ENCODE assay signal across 31 cellular contexts in the genomic region with DNA sequence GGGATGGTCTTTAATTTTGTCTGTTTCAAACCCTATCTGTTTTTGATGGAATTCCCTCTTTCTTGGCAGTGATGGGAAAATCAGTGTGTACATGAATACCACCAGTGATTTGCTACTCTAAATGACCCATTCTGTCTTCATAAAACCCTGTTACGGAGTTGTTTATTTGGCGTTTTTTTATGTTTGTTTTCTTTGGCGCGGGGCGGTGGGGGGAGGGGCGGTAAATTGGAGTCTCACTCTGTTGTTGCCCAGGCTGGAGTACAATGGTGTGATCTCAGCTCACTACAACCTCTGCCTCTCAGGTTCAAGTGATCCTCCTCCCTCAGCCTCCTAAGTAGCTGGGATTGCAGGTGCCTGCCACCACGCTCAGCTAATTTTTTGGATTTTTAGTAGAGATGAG.
"Had no signal": no experiment of that assay in that cellular context is flagged by ENCODE, and none has a peak within 500 bp of the region (broad histone marks: within the 10 kb centered on the region; RNA-seq: fewer than 3 reads in every experiment).

No MANE protein-coding gene starts in this region.

- H3K27ac ChIP-seq: ascending aorta, breast epithelium, cardiac muscle cell, colonic mucosa, heart left ventricle, WERI-Rb-1 had no signal

- H3K27me3 ChIP-seq: ascending aorta, breast epithelium, cardiac muscle cell, colonic mucosa, heart left ventricle had no signal

- H3K27me3 Mint-ChIP-seq: activated CD4-positive, alpha-beta memory T cell treated with anti-CD3 and anti-CD28 coated beads for 36 hours; activated CD4-positive, alpha-beta T cell treated with anti-CD3 and anti-CD28 coated beads for 36 hours; activated CD4-positive, alpha-beta T cell treated with anti-CD3 and anti-CD28 coated beads, Interleukin-2, amount 10 ng/mL, durations not matched to agents 24 days and 14 days; activated CD8-positive, alpha-beta memory T cell treated with anti-CD3 and anti-CD28 coated beads, Interleukin-2, amount 10 ng/mL, durations not matched to agents 7 days and 5 days; activated naive CD4-positive, alpha-beta T cell treated with anti-CD3 and anti-CD28 coated beads, Interleukin-2, amount 10 ng/mL, durations not matched to agents 7 days and 5 days; activated naive CD8-positive, alpha-beta T cell treated with anti-CD3 and anti-CD28 coated beads, Interleukin-2, amount 10 ng/mL, durations not matched to agents 7 days and 5 days had no signal

- H3K4me3 Mint-ChIP-seq: activated CD4-positive, alpha-beta memory T cell treated with anti-CD3 and anti-CD28 coated beads for 36 hours; activated CD4-positive, alpha-beta T cell treated with anti-CD3 and anti-CD28 coated beads for 36 hours; activated CD4-positive, alpha-beta T cell treated with anti-CD3 and anti-CD28 coated beads, Interleukin-2, amount 10 ng/mL, durations not matched to agents 24 days and 14 days; activated CD8-positive, alpha-beta memory T cell treated with anti-CD3 and anti-CD28 coated beads, Interleukin-2, amount 10 ng/mL, durations not matched to agents 7 days and 5 days; activated CD8-positive, alpha-beta T cell treated with anti-CD3 and anti-CD28 coated beads, Interleukin-2, amount 10 ng/mL, durations not matched to agents 7 days and 5 days; activated naive CD4-positive, alpha-beta T cell treated with anti-CD3 and anti-CD28 coated beads, Interleukin-2, amount 10 ng/mL, durations not matched to agents 7 days and 5 days; activated naive CD8-positive, alpha-beta T cell treated with anti-CD3 and anti-CD28 coated beads, Interleukin-2, amount 10 ng/mL, durations not matched to agents 7 days and 5 days; activated T-helper 1 cell treated with anti-CD3 and anti-CD28 coated beads, Interleukin-12 subunit alpha, Interleukin-12 subunit beta, Interleukin-2, Interleukin-4 antibody, amounts not matched to agents 30 ng/mL and 10 ng/mL and 1 ng/mL, durations not matched to agents 14 hours and 24 hours and 36 hours; brain; T-helper 1 cell treated with Interleukin-12 subunit alpha and Interleukin-12 subunit beta and Interleukin-4 antibody, amounts not matched to agents 30 μg/mL and 1 μg/mL, for 36 hours; T-helper 2 cell treated with Interferon-gamma antibody and Interleukin-4, amounts not matched to agents 5 μg/mL and 100 μg/mL, for 36 hours had no signal

- H3K9me3 Mint-ChIP-seq: activated CD4-positive, alpha-beta memory T cell treated with anti-CD3 and anti-CD28 coated beads for 36 hours; activated CD4-positive, alpha-beta T cell treated with anti-CD3 and anti-CD28 coated beads, Interleukin-2, amount 10 ng/mL, durations not matched to agents 24 days and 14 days; activated naive CD4-positive, alpha-beta T cell treated with anti-CD3 and anti-CD28 coated beads, Interleukin-2, amount 10 ng/mL, durations not matched to agents 7 days and 5 days; activated naive CD4-positive, alpha-beta T cell treated with anti-CD3 and anti-CD28 coated beads, Interleukin-2, amount 50 U/mL, for 72 hours; activated naive CD8-positive, alpha-beta T cell treated with anti-CD3 and anti-CD28 coated beads, Interleukin-2, amount 10 ng/mL, durations not matched to agents 7 days and 5 days; activated T-helper 1 cell treated with anti-CD3 and anti-CD28 coated beads, Interleukin-12 subunit alpha, Interleukin-12 subunit beta, Interleukin-2, Interleukin-4 antibody, amounts not matched to agents 30 ng/mL and 10 ng/mL and 1 ng/mL, durations not matched to agents 14 hours and 24 hours and 36 hours; activated T-helper 2 cell treated with anti-CD3 and anti-CD28 coated beads, Interferon-gamma antibody, Interleukin-2, Interleukin-4, amounts not matched to agents 10 μg/mL and 5 μg/mL and 100 μg/mL, durations not matched to agents 14 hours and 24 hours and 36 hours; T-helper 2 cell treated with Interferon-gamma antibody and Interleukin-4, amounts not matched to agents 5 μg/mL and 100 μg/mL, for 36 hours had no signal

- H3K27ac Mint-ChIP-seq: activated CD4-positive, alpha-beta memory T cell treated with anti-CD3 and anti-CD28 coated beads for 36 hours; activated CD4-positive, alpha-beta T cell treated with anti-CD3 and anti-CD28 coated beads for 36 hours; activated CD4-positive, alpha-beta T cell treated with anti-CD3 and anti-CD28 coated beads, Interleukin-2, amount 10 ng/mL, durations not matched to agents 24 days and 14 days; activated CD8-positive, alpha-beta memory T cell treated with anti-CD3 and anti-CD28 coated beads, Interleukin-2, amount 10 ng/mL, durations not matched to agents 7 days and 5 days; activated CD8-positive, alpha-beta T cell treated with anti-CD3 and anti-CD28 coated beads, Interleukin-2, amount 10 ng/mL, durations not matched to agents 7 days and 5 days; activated naive CD4-positive, alpha-beta T cell treated with anti-CD3 and anti-CD28 coated beads, Interleukin-2, amount 10 ng/mL, durations not matched to agents 7 days and 5 days; activated naive CD8-positive, alpha-beta T cell treated with anti-CD3 and anti-CD28 coated beads, Interleukin-2, amount 10 ng/mL, durations not matched to agents 7 days and 5 days; activated T-helper 1 cell treated with anti-CD3 and anti-CD28 coated beads, Interleukin-12 subunit alpha, Interleukin-12 subunit beta, Interleukin-2, Interleukin-4 antibody, amounts not matched to agents 30 ng/mL and 10 ng/mL and 1 ng/mL, durations not matched to agents 14 hours and 24 hours and 36 hours; activated T-helper 2 cell treated with anti-CD3 and anti-CD28 coated beads, Interferon-gamma antibody, Interleukin-2, Interleukin-4, amounts not matched to agents 10 μg/mL and 5 μg/mL and 100 μg/mL, durations not matched to agents 14 hours and 24 hours and 36 hours; brain; T-helper 1 cell treated with Interleukin-12 subunit alpha and Interleukin-12 subunit beta and Interleukin-4 antibody, amounts not matched to agents 30 μg/mL and 1 μg/mL, for 36 hours; T-helper 2 cell treated with Interferon-gamma antibody and Interleukin-4, amounts not matched to agents 5 μg/mL and 100 μg/mL, for 36 hours had no signal

- ATAC-seq: activated CD4-positive, alpha-beta T cell treated with anti-CD3 and anti-CD28 coated beads for 36 hours; activated CD8-positive, alpha-beta memory T cell treated with anti-CD3 and anti-CD28 coated beads, Interleukin-2, amount 10 ng/mL, durations not matched to agents 7 days and 5 days; activated CD8-positive, alpha-beta T cell treated with anti-CD3 and anti-CD28 coated beads, Interleukin-2, amount 10 ng/mL, durations not matched to agents 7 days and 5 days; activated naive CD4-positive, alpha-beta T cell treated with anti-CD3 and anti-CD28 coated beads, Interleukin-2, amount 50 U/mL, for 72 hours; esophagus mucosa; heart left ventricle had no signal

- H3K4me3 ChIP-seq: ascending aorta, breast epithelium, cardiac muscle cell, colonic mucosa, heart left ventricle had no signal

- DNase-seq: activated CD4-positive, alpha-beta memory T cell treated with anti-CD3 and anti-CD28 coated beads for 36 hours; activated CD4-positive, alpha-beta T cell treated with anti-CD3 and anti-CD28 coated beads for 36 hours; activated CD4-positive, alpha-beta T cell treated with anti-CD3 and anti-CD28 coated beads, Interleukin-2, amount 10 ng/mL, durations not matched to agents 24 days and 14 days; activated CD4-positive, CD25-positive, alpha-beta regulatory T cell; activated CD4-positive, CD25-positive, alpha-beta regulatory T cell treated with anti-CD3 and anti-CD28 coated beads, Interleukin-2, amount 50 U/mL, for 72 hours; activated CD8-positive, alpha-beta memory T cell treated with anti-CD3 and anti-CD28 coated beads, Interleukin-2, amount 10 ng/mL, durations not matched to agents 7 days and 5 days; activated CD8-positive, alpha-beta memory T cell treated with anti-CD3 and anti-CD28 coated beads, Interleukin-2, amount 50 U/mL, for 4 hours; activated CD8-positive, alpha-beta T cell treated with anti-CD3 and anti-CD28 coated beads, Interleukin-2, amount 10 ng/mL, durations not matched to agents 7 days and 5 days; activated effector memory CD4-positive, alpha-beta T cell treated with anti-CD3 and anti-CD28 coated beads, Interleukin-2, amount 50 U/mL, for 16 hours; activated naive CD4-positive, alpha-beta T cell treated with anti-CD3 and anti-CD28 coated beads, Interleukin-2, amount 10 ng/mL, durations not matched to agents 7 days and 5 days; activated naive CD8-positive, alpha-beta T cell treated with anti-CD3 and anti-CD28 coated beads, Interleukin-2, amount 10 ng/mL, durations not matched to agents 7 days and 5 days; activated T-cell treated with anti-CD3 and anti-CD28 coated beads, Interleukin-2, amount 50 U/mL, for 1 hour; activated T-cell treated with anti-CD3 and anti-CD28 coated beads, Interleukin-2, amount 50 U/mL, for 48 hours; central memory CD4-positive, alpha-beta T cell; cerebellar nuclear complex; colonic mucosa; effector CD8-positive, alpha-beta T cell; foreskin fibroblast; heart left ventricle; T1000; WERI-Rb-1 had no signal

- H3K4me1 ChIP-seq: ascending aorta, breast epithelium, colonic mucosa had no signal

- H3K36me3 ChIP-seq: breast epithelium, cardiac muscle cell had no signal

- H3K9me3 ChIP-seq: ascending aorta, breast epithelium, colonic mucosa, heart left ventricle had no signal

- H3K4me1 Mint-ChIP-seq: activated CD4-positive, alpha-beta T cell treated with anti-CD3 and anti-CD28 coated beads, Interleukin-2, amount 10 ng/mL, durations not matched to agents 24 days and 14 days; activated CD8-positive, alpha-beta memory T cell treated with anti-CD3 and anti-CD28 coated beads, Interleukin-2, amount 10 ng/mL, durations not matched to agents 7 days and 5 days; activated naive CD4-positive, alpha-beta T cell treated with anti-CD3 and anti-CD28 coated beads, Interleukin-2, amount 10 ng/mL, durations not matched to agents 7 days and 5 days; activated naive CD8-positive, alpha-beta T cell treated with anti-CD3 and anti-CD28 coated beads, Interleukin-2, amount 10 ng/mL, durations not matched to agents 7 days and 5 days had no signal
